Comparison of ENCODE assay signal across 8 cellular contexts in genomic region chr1:100606438-100606837, GRCh38.
DNase-seq lines count a peak whose midpoint lies in the region; ATAC-seq and TF ChIP-seq lines count a peak whose summit lies in the region.

No MANE protein-coding gene starts in this region.

- H3K36me3 ChIP-seq in Caco-2 (ENCODE audit: control insufficient read depth, insufficient read depth, low read length), result no peaks in the 10 kb centered on the region

- H3K9me3 Mint-ChIP-seq in Caco-2 (ENCODE audit: unreplicated experiment), result peaks cover 11% of the 10 kb centered on the region

- H3K9me3 ChIP-seq in Caco-2, result no peaks in the 10 kb centered on the region

- CTCF ChIA-PET in Caco-2 (lab: Charles Lee) (no interaction called here), HEK293T (lab: Yijun Ruan, JAX) (interaction anchor here (0.9 to 1.0 kb wide), 2 partner anchors 143 to 262 kb away, joined by 4 to 6 read pairs; no protein-coding TSS in a partner anchor)

- peak; percentile 31 to 55 for TF ChIP-seq CTCF in Caco-2 (IDR thresholded peaks at IDR 0.05; ENCODE audit: insufficient read depth in 1 of 2, low read depth in 1 of 2, low read length in 1 of 2, severe bottlenecking in 1 of 2, unreplicated experiment in 1 of 2)
- TF ChIP-seq CTCF in astrocyte of the cerebellum (IDR thresholded peaks at IDR 0.05; ENCODE audit: low read depth, low read length, missing control alignments), result peak; percentile 82

- H3K4me3 ChIP-seq in Caco-2 (ENCODE audit: low read depth, low read length), result no peak overlapping the region
- no peak overlapping the region for H3K4me3 ChIP-seq in astrocyte of the cerebellum (ENCODE audit: low read depth, low read length)

- POLR2A ChIA-PET in Caco-2 (lab: Charles Lee), result no interaction called here
- POLR2A ChIA-PET in HEK293T (lab: Yijun Ruan, JAX), result no interaction called here

- no TSS peak for BruUV-seq in Caco-2 (replicated peaks; lab: Mats Ljungman, UMichigan)

- no peaks in the 10 kb centered on the region for H3K27me3 ChIP-seq in Caco-2 (replicated peaks; ENCODE audit: control insufficient read depth, insufficient read depth, low read length)

- intact Hi-C loops in Caco-2 (cut with micrococcal nuclease; ENCODE audit: unreplicated experiment), result loop anchor here (1.0 to 5.0 kb wide), 2 partner anchors 144 to 260 kb away; no protein-coding TSS in a partner anchor

- no peak overlapping the region for H3K27ac Mint-ChIP-seq in Caco-2 (ENCODE audit: unreplicated experiment)

- no peaks in the 10 kb centered on the region for H3K36me3 Mint-ChIP-seq in Caco-2 (ENCODE audit: insufficient read depth, unreplicated experiment)

- H3K27me3 Mint-ChIP-seq in Caco-2 (ENCODE audit: insufficient read depth, unreplicated experiment), result no peaks in the 10 kb centered on the region

- H3K4me1 ChIP-seq in Caco-2, result no peaks in the 10 kb centered on the region

- in situ Hi-C loops in astrocyte of the cerebellum (cut with HindIII; ENCODE audit: low sequenced_read_pairs), result no loop called here

- DNase-seq in Caco-2, result no peak
- DNase-seq in HEK293T (ENCODE audit: extremely low spot score), result peak; percentile 38
- DNase-seq in astrocyte of the cerebellum (ENCODE audit: low read depth), result no peak
- peak; percentile 72 for DNase-seq in left kidney (ENCODE audit: low read depth, low spot score)
- DNase-seq in iPS-NIHi11 (ENCODE audit: low spot score), result no peak
- no peak for DNase-seq in NOMO-1 (lab: John Stamatoyannopoulos, UW; ENCODE audit: unreplicated experiment in 2 of 2)

- ATAC-seq in GM21619 (IDR thresholded peaks at IDR 0.05; ENCODE audit: unreplicated experiment) (no peak), HG03280 (IDR thresholded peaks at IDR 0.05; ENCODE audit: unreplicated experiment) (no peak)

- H3K4me3 Mint-ChIP-seq in Caco-2 (ENCODE audit: unreplicated experiment), result no peak overlapping the region

- no peaks in the 10 kb centered on the region for H3K4me1 Mint-ChIP-seq in Caco-2 (ENCODE audit: low read depth, unreplicated experiment)

TF ChIP-seq in HEK293T, 16 proteins besides CTCF, POLR2A, EP300 and RAD21:
- TF ChIP-seq CTBP1 (IDR thresholded peaks at IDR 0.05; ENCODE audit: borderline replicate concordance) (no peak), FOXM1 (IDR thresholded peaks at IDR 0.05; ENCODE audit: borderline replicate concordance) (no peak), HDGF (IDR thresholded peaks at IDR 0.05; ENCODE audit: borderline replicate concordance) (no peak), BHLHE40 (IDR thresholded peaks at IDR 0.05; ENCODE audit: borderline replicate concordance) (no peak), SUZ12 (IDR thresholded peaks at IDR 0.05) (no peak), ARNT (IDR thresholded peaks at IDR 0.05) (no peak), NFRKB (IDR thresholded peaks at IDR 0.05) (no peak), PKNOX1 (IDR thresholded peaks at IDR 0.05) (no peak), SP1 (IDR thresholded peaks at IDR 0.05) (no peak), TARDBP (IDR thresholded peaks at IDR 0.05) (no peak), ZNF384 (IDR thresholded peaks at IDR 0.05) (no peak), L3MBTL2 (conservative IDR thresholded peaks at IDR 0.05) (no peak), FOXA1 (IDR thresholded peaks at IDR 0.05) (no peak), LEF1 (IDR thresholded peaks at IDR 0.05; ENCODE audit: borderline replicate concordance) (no peak), ELF4 (IDR thresholded peaks at IDR 0.05) (no peak), FOXK2 (IDR thresholded peaks at IDR 0.05) (no peak)

Comparison
In these comparisons a context has a peak if more than half of its experiments do, and no peak if none do; other contexts are left out.
1. DNase-seq: peak in HEK293T (single experiment) and left kidney (single experiment); none in Caco-2 (0 of 2), astrocyte of the cerebellum (single experiment), iPS-NIHi11 (single experiment) and NOMO-1 (0 of 2).